24 cellular contexts compared by ENCODE assay signal in the genomic region with DNA sequence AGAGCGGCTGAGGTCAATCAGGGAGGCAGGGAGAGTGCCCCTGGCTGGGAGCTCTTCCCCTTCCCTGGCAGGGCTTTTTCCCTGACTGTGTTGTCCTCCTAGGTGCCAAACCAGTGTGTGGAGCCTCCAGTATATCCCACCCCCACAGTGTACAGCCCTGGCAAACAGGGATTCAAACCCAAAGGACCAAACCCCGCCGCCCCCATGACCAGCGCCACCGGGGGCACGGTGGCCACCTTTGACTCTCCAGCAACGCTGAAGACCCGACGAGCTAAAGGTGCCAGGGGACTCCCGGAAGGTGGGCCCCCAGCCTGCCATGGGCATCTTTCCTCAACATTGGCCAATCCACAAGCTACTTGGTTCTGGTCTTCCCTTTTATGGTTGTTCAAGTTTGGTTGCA.
"Had no signal": no experiment of that assay in that cellular context is flagged by ENCODE, and none has a peak within 500 bp of the region (broad histone marks: within the 10 kb centered on the region; RNA-seq: fewer than 3 reads in every experiment).

No MANE protein-coding gene starts in this region.

- H3K36me3 Mint-ChIP-seq: natural killer cell had no signal

- H3K9me3 Mint-ChIP-seq: dendritic cell treated with granulocyte-macrophage colony-stimulating factor and Interleukin-4, amounts not matched to agents 40 ng/mL and 50 ng/mL, for 4 days; effector memory CD8-positive, alpha-beta T cell; endodermal cell; natural killer cell had no signal

- H3K9me3 ChIP-seq: gastrocnemius medialis had no signal

- DNase-seq: cortex of kidney; effector CD8-positive, alpha-beta T cell; effector memory CD8-positive, alpha-beta T cell; endodermal cell; erythroblast; esophagus squamous epithelium; foreskin fibroblast; foreskin melanocyte; gastrocnemius medialis; glutamatergic neuron; head of caudate nucleus; heart right ventricle; hippocampal formation; left cardiac atrium; left ventricle myocardium superior; lower lobe of right lung; mesenchymal stem cell; mucosa of descending colon; naive B cell; natural killer cell had no signal

- H3K27ac Mint-ChIP-seq: dendritic cell treated with granulocyte-macrophage colony-stimulating factor and Interleukin-4, amounts not matched to agents 40 ng/mL and 50 ng/mL, for 4 days; mesothelial cell of epicardium; natural killer cell had no signal

- ATAC-seq: effector memory CD8-positive, alpha-beta T cell; esophagus mucosa; gastrocnemius medialis; heart right ventricle; left cardiac atrium; left lung; left ventricle myocardium superior; lower lobe of right lung; mucosa of descending colon; natural killer cell had no signal

- H3K27me3 ChIP-seq: esophagus squamous epithelium, gastrocnemius medialis, heart right ventricle, left lung had no signal

- H3K4me3 Mint-ChIP-seq: dendritic cell treated with granulocyte-macrophage colony-stimulating factor and Interleukin-4, amounts not matched to agents 40 ng/mL and 50 ng/mL, for 4 days; effector memory CD8-positive, alpha-beta T cell; endodermal cell; mesothelial cell of epicardium; natural killer cell had no signal

- H3K4me1 Mint-ChIP-seq: endodermal cell, mesothelial cell of epicardium, natural killer cell had no signal

- H3K27me3 Mint-ChIP-seq: dendritic cell treated with granulocyte-macrophage colony-stimulating factor and Interleukin-4, amounts not matched to agents 40 ng/mL and 50 ng/mL, for 4 days; effector memory CD8-positive, alpha-beta T cell; naive B cell had no signal

- H3K4me3 ChIP-seq: esophagus squamous epithelium, gastrocnemius medialis, heart right ventricle, left lung, lower lobe of right lung, mucosa of descending colon had no signal

- H3K4me1 ChIP-seq: esophagus squamous epithelium, gastrocnemius medialis, heart right ventricle, left lung, lower lobe of right lung had no signal
